16 cellular contexts compared by ENCODE assay signal in the genomic region with DNA sequence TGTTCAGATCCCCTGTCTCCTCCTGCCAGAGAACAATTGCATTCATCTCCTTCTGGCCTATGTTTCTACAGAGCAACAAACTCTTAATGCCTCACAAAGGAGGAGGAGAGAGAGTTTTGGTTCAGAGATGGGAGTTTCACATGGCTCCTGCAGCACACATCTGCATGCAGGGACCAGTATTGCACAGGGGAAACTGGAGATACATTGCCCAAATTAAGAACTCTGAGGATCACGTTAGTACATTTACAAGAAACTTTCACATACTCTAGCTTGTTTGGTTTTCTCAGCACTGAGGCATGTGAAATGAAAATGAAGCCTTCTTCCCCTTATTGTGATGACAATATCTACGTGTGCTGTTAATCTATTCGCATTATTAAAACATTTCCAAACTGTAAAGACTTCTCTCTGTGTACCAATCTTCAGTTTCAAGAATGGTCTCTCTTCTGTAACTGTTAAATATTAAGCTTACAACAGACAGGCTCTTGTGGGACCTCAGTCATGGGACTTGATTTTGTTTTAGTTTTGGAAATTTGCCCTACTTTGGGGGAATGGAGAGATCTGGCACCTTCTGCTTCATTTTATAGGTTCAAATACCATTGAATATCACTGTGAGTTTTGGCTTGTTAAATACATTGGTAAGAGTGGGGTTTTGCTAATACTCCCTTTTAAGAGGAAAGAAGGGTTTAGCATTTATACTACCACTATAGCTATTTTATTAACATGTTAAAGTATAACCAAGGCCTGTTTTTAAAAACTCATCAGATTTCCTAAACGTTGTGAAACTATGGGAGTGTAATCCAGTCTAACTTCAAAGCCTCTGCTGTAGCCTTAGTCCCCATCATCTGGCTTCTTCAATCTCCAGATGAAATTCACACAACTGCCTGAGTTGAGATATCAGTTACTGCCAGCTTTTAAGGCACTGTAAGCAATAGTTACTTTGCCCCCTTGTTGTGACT.
DNase-seq lines count a peak whose midpoint lies in the region; ATAC-seq and TF ChIP-seq lines count a peak whose summit lies in the region.
"Had no signal": no experiment of that assay in that cellular context is flagged by ENCODE, and none has a peak within 500 bp of the region (broad histone marks: within the 10 kb centered on the region; RNA-seq: fewer than 3 reads in every experiment).

No MANE protein-coding gene starts in this region.

- intact Hi-C loops in aorta (cut with DNase I): no loop called here

- H3K36me3 ChIP-seq in aorta (ENCODE audit: control insufficient read depth in 1 of 2, insufficient read depth in 2 of 2, low read length in 1 of 2): peaks cover 0 to 3% of the 10 kb centered on the region in 2 donors

- DNase-seq in chondrocyte (ENCODE audit: low spot score) (no peak), aorta (no peak), cerebellar cortex (ENCODE audit: low spot score) (no peak)
- no peak for DNase-seq in stimulated activated naive CD8-positive, alpha-beta T cell treated with anti-CD3 and anti-CD28 coated beads, Interleukin-15, amount 100 ng/mL, for 72 hours
- DNase-seq: activated CD8-positive, alpha-beta T cell treated with anti-CD3 and anti-CD28 coated beads for 36 hours; activated naive CD8-positive, alpha-beta T cell treated with anti-CD3 and anti-CD28 coated beads, Interleukin-2, amount 50 U/mL, for 24 hours; DND-41; H9; KG1; NCI-H510A treated with DMSO at 0.1 percent for 48 hours; stimulated activated CD4-positive, alpha-beta T cell treated with anti-CD3 and anti-CD28 coated beads, Interleukin-1b, Interleukin-23, amount 100 ng/mL, for 48 hours; substantia nigra had no signal

- no peaks in the 10 kb centered on the region for H3K36me3 Mint-ChIP-seq in chondrocyte (ENCODE audit: low read depth)
- H3K36me3 Mint-ChIP-seq: natural killer cell treated with Interleukin-12 subunit alpha and Interleukin-12 subunit beta and Interleukin-15 and Interleukin-18, amount 100 ng/mL, for 72 hours had no signal

- 8% methylated on average over 4 of the region's 4 CpGs for WGBS in aorta, 2 donors

- H3K27ac ChIP-seq in aorta (ENCODE audit: low read depth in 1 of 2, low read length in 2 of 2): peak overlapping the region; percentile 28 to 40

- peaks cover 30% of the 10 kb centered on the region for H3K4me1 Mint-ChIP-seq in chondrocyte (ENCODE audit: low read depth)
- H3K4me1 Mint-ChIP-seq in stimulated activated naive CD8-positive, alpha-beta T cell treated with anti-CD3 and anti-CD28 coated beads, Interleukin-15, amount 100 ng/mL, for 72 hours: no peaks in the 10 kb centered on the region

- H3K9me3 ChIP-seq in aorta (ENCODE audit: control insufficient read depth, low read length): no peaks in the 10 kb centered on the region

- peaks cover 9 to 31% of the 10 kb centered on the region in 2 donors for H3K4me1 ChIP-seq in aorta (ENCODE audit: control insufficient read depth in 1 of 2, insufficient read depth in 2 of 2, low read length in 2 of 2)

- no peak overlapping the region for H3K4me3 Mint-ChIP-seq in chondrocyte (ENCODE audit: unreplicated experiment)
- H3K4me3 Mint-ChIP-seq in stimulated activated naive CD8-positive, alpha-beta T cell treated with anti-CD3 and anti-CD28 coated beads, Interleukin-15, amount 100 ng/mL, for 72 hours: no peak overlapping the region
- H3K4me3 Mint-ChIP-seq: activated CD8-positive, alpha-beta T cell treated with anti-CD3 and anti-CD28 coated beads for 36 hours; activated naive CD8-positive, alpha-beta T cell treated with anti-CD3 and anti-CD28 coated beads, Interleukin-2, amount 50 U/mL, for 24 hours; H9; natural killer cell treated with Interleukin-12 subunit alpha and Interleukin-12 subunit beta and Interleukin-15 and Interleukin-18, amount 100 ng/mL, for 72 hours had no signal

- H3K9me3 Mint-ChIP-seq in chondrocyte (ENCODE audit: low read depth): no peaks in the 10 kb centered on the region
- H3K9me3 Mint-ChIP-seq in stimulated activated naive CD8-positive, alpha-beta T cell treated with anti-CD3 and anti-CD28 coated beads, Interleukin-15, amount 100 ng/mL, for 72 hours: no peaks in the 10 kb centered on the region
- H3K9me3 Mint-ChIP-seq: activated CD8-positive, alpha-beta T cell treated with anti-CD3 and anti-CD28 coated beads for 36 hours; activated naive CD8-positive, alpha-beta T cell treated with anti-CD3 and anti-CD28 coated beads, Interleukin-2, amount 50 U/mL, for 24 hours; H9; natural killer cell treated with Interleukin-12 subunit alpha and Interleukin-12 subunit beta and Interleukin-15 and Interleukin-18, amount 100 ng/mL, for 72 hours had no signal

- H3K27me3 ChIP-seq in aorta (ENCODE audit: control insufficient read depth in 1 of 2, insufficient read depth in 2 of 2, low read length in 1 of 2): no peaks in the 10 kb centered on the region

- no peak for TF ChIP-seq CTCF in chondrocyte (IDR thresholded peaks at IDR 0.05)

- ATAC-seq in GM19452 (IDR thresholded peaks at IDR 0.05; ENCODE audit: unreplicated experiment): peak; percentile 59
- ATAC-seq in HG02973 (IDR thresholded peaks at IDR 0.05; ENCODE audit: unreplicated experiment): peak; percentile 56
- no peak for ATAC-seq in aorta (ENCODE audit: low FRiP score)
- ATAC-seq in GM21526 (IDR thresholded peaks at IDR 0.05; ENCODE audit: low FRiP score, unreplicated experiment): no peak
- ATAC-seq in stimulated activated naive CD8-positive, alpha-beta T cell treated with anti-CD3 and anti-CD28 coated beads, Interleukin-15, amount 100 ng/mL, for 72 hours: no peak
- ATAC-seq: activated CD8-positive, alpha-beta T cell treated with anti-CD3 and anti-CD28 coated beads for 36 hours; activated naive CD8-positive, alpha-beta T cell treated with anti-CD3 and anti-CD28 coated beads, Interleukin-2, amount 50 U/mL, for 24 hours; natural killer cell treated with Interleukin-12 subunit alpha and Interleukin-12 subunit beta and Interleukin-15 and Interleukin-18, amount 100 ng/mL, for 72 hours had no signal

- H3K4me3 ChIP-seq in aorta (ENCODE audit: low read length in 2 of 2): no peak overlapping the region

- no peaks in the 10 kb centered on the region for H3K27me3 Mint-ChIP-seq in chondrocyte (ENCODE audit: low read depth)
- H3K27me3 Mint-ChIP-seq in stimulated activated naive CD8-positive, alpha-beta T cell treated with anti-CD3 and anti-CD28 coated beads, Interleukin-15, amount 100 ng/mL, for 72 hours: no peaks in the 10 kb centered on the region
- H3K27me3 Mint-ChIP-seq: activated CD8-positive, alpha-beta T cell treated with anti-CD3 and anti-CD28 coated beads for 36 hours; activated naive CD8-positive, alpha-beta T cell treated with anti-CD3 and anti-CD28 coated beads, Interleukin-2, amount 50 U/mL, for 24 hours; natural killer cell treated with Interleukin-12 subunit alpha and Interleukin-12 subunit beta and Interleukin-15 and Interleukin-18, amount 100 ng/mL, for 72 hours had no signal

- H3K27ac Mint-ChIP-seq in chondrocyte (ENCODE audit: unreplicated experiment): peak overlapping the region; percentile 80
- no peak overlapping the region for H3K27ac Mint-ChIP-seq in stimulated activated naive CD8-positive, alpha-beta T cell treated with anti-CD3 and anti-CD28 coated beads, Interleukin-15, amount 100 ng/mL, for 72 hours
- H3K27ac Mint-ChIP-seq: activated CD8-positive, alpha-beta T cell treated with anti-CD3 and anti-CD28 coated beads for 36 hours; activated naive CD8-positive, alpha-beta T cell treated with anti-CD3 and anti-CD28 coated beads, Interleukin-2, amount 50 U/mL, for 24 hours; H9; natural killer cell treated with Interleukin-12 subunit alpha and Interleukin-12 subunit beta and Interleukin-15 and Interleukin-18, amount 100 ng/mL, for 72 hours had no signal

Comparison
In these comparisons a context has a peak if more than half of its experiments do, and no peak if none do; other contexts are left out.
1. ATAC-seq: peak in GM19452 (single experiment) and HG02973 (single experiment); none in aorta (single experiment), GM21526 (single experiment) and stimulated activated naive CD8-positive, alpha-beta T cell treated with anti-CD3 and anti-CD28 coated beads, Interleukin-15, amount 100 ng/mL, for 72 hours (single experiment).